8 cellular contexts compared by ENCODE assay signal in genomic region chr6:27139753-27140522, GRCh38.
DNase-seq lines count a peak whose midpoint lies in the region; ATAC-seq and TF ChIP-seq lines count a peak whose summit lies in the region.

No MANE protein-coding gene starts in this region.

- peak overlapping the region; percentile 97 for H3K27ac Mint-ChIP-seq in T-helper 2 cell treated with Interferon-gamma antibody and Interleukin-4, amounts not matched to agents 5 μg/mL and 100 μg/mL, for 36 hours
- peak overlapping the region; percentile 98 for H3K27ac Mint-ChIP-seq in progenitor cell of endocrine pancreas

- no peaks in the 10 kb centered on the region for H3K9me3 Mint-ChIP-seq in T-helper 2 cell treated with Interferon-gamma antibody and Interleukin-4, amounts not matched to agents 5 μg/mL and 100 μg/mL, for 36 hours
- no peaks in the 10 kb centered on the region for H3K9me3 Mint-ChIP-seq in progenitor cell of endocrine pancreas (ENCODE audit: low read depth)

- peaks cover 27% of the 10 kb centered on the region for H3K36me3 Mint-ChIP-seq in T-helper 2 cell treated with Interferon-gamma antibody and Interleukin-4, amounts not matched to agents 5 μg/mL and 100 μg/mL, for 36 hours (ENCODE audit: low read depth)
- no peaks in the 10 kb centered on the region for H3K36me3 Mint-ChIP-seq in progenitor cell of endocrine pancreas (ENCODE audit: insufficient read depth)

- peak overlapping the region; percentile 76 for H3K4me3 ChIP-seq in fibroblast of the aortic adventitia (ENCODE audit: low read depth, low read length)

- TF ChIP-seq CTCF in fibroblast of the aortic adventitia (IDR thresholded peaks at IDR 0.05; ENCODE audit: insufficient read depth, low read length): no peak
- no peak for TF ChIP-seq CTCF in progenitor cell of endocrine pancreas (IDR thresholded peaks at IDR 0.05; ENCODE audit: unreplicated experiment)

- ATAC-seq in HG03159 (IDR thresholded peaks at IDR 0.05; ENCODE audit: unreplicated experiment) (peak; percentile 28), GM18870 (IDR thresholded peaks at IDR 0.05; ENCODE audit: unreplicated experiment) (no peak)

- peaks cover 41% of the 10 kb centered on the region for H3K4me1 Mint-ChIP-seq in T-helper 2 cell treated with Interferon-gamma antibody and Interleukin-4, amounts not matched to agents 5 μg/mL and 100 μg/mL, for 36 hours (ENCODE audit: low read depth)
- peaks cover 31% of the 10 kb centered on the region for H3K4me1 Mint-ChIP-seq in progenitor cell of endocrine pancreas (ENCODE audit: low read depth)

- peak overlapping the region; percentile 93 for H3K4me3 Mint-ChIP-seq in T-helper 2 cell treated with Interferon-gamma antibody and Interleukin-4, amounts not matched to agents 5 μg/mL and 100 μg/mL, for 36 hours
- peak overlapping the region; percentile 95 for H3K4me3 Mint-ChIP-seq in progenitor cell of endocrine pancreas (ENCODE audit: low read depth)

- H3K27me3 Mint-ChIP-seq in T-helper 2 cell treated with Interferon-gamma antibody and Interleukin-4, amounts not matched to agents 5 μg/mL and 100 μg/mL, for 36 hours (ENCODE audit: low read depth): no peaks in the 10 kb centered on the region
- H3K27me3 Mint-ChIP-seq in progenitor cell of endocrine pancreas: no peaks in the 10 kb centered on the region

- peak; percentile 60 for DNase-seq in stimulated activated CD4-positive, alpha-beta T cell treated with anti-CD3 and anti-CD28 coated beads, Interleukin-15, amount 100 ng/mL, for 24 hours
- no peak for DNase-seq in stimulated activated CD4-positive, alpha-beta T cell treated with anti-CD3 and anti-CD28 coated beads, Interleukin-4, amount 100 ng/mL, for 1 hour
- DNase-seq in T-helper 2 cell treated with Interferon-gamma antibody and Interleukin-4, amounts not matched to agents 5 μg/mL and 100 μg/mL, for 36 hours (ENCODE audit: low spot score): no peak
- DNase-seq in fibroblast of the aortic adventitia (ENCODE audit: low read depth) (peak; percentile 21), progenitor cell of endocrine pancreas (ENCODE audit: low spot score, unreplicated experiment) (no peak), NCI-H748 treated with DMSO at 0.1 percent for 48 hours (lab: John Stamatoyannopoulos, UW) (no peak)

Comparison
In these comparisons a context has a peak if more than half of its experiments do, and no peak if none do; other contexts are left out.
1. DNase-seq: peak in stimulated activated CD4-positive, alpha-beta T cell treated with anti-CD3 and anti-CD28 coated beads, Interleukin-15, amount 100 ng/mL, for 24 hours (single experiment) and fibroblast of the aortic adventitia (single experiment); none in stimulated activated CD4-positive, alpha-beta T cell treated with anti-CD3 and anti-CD28 coated beads, Interleukin-4, amount 100 ng/mL, for 1 hour (single experiment), T-helper 2 cell treated with Interferon-gamma antibody and Interleukin-4, amounts not matched to agents 5 μg/mL and 100 μg/mL, for 36 hours (single experiment), progenitor cell of endocrine pancreas (single experiment) and NCI-H748 treated with DMSO at 0.1 percent for 48 hours (single experiment).